In the genomic region with DNA sequence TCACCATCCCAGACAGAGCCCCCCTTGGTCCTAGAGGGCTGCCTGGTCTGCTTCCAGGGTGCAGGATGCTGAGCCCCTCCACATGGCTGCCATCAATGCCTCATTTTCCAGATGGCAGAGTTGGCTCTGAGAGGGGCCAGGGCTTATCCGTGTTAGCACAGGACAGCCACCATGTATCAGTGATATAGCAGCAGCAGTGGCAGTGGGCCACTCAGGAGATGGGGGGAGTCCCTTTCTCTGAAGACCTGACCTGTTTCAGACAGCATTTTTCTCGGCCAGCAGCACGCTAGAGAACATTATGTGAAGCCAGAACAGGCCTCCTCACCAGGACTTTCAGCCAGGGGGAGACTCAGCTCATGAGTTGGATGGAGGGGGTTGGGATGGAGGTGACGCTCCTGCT, we compare ENCODE assay signal across 31 cellular contexts. TPM values are rescaled to one million over a fixed set of nuclear protein-coding genes. Genes with fewer than 3 reads are reported as not detected.
"Had no signal": no experiment of that assay in that cellular context is flagged by ENCODE, and none has a peak within 500 bp of the region (broad histone marks: within the 10 kb centered on the region; RNA-seq: fewer than 3 reads in every experiment).

No MANE protein-coding gene starts in this region.

- H3K4me3 Mint-ChIP-seq: activated CD4-positive, alpha-beta memory T cell treated with anti-CD3 and anti-CD28 coated beads for 36 hours; activated CD4-positive, alpha-beta T cell treated with anti-CD3 and anti-CD28 coated beads, Interleukin-2, amount 10 ng/mL, durations not matched to agents 24 days and 14 days; activated T-cell treated with anti-CD3 and anti-CD28 coated beads, Interleukin-2, amount 50 U/mL, for 4 hours; activated T-helper 17 cell treated with anti-CD3 and anti-CD28 coated beads, Interleukin-2, amount 50 U/mL, for 72 hours; dendritic cell treated with granulocyte-macrophage colony-stimulating factor and Interleukin-4, amounts not matched to agents 40 ng/mL and 50 ng/mL, for 4 days; memory B cell; naive thymus-derived CD8-positive, alpha-beta T cell; stimulated activated effector memory CD8-positive, alpha-beta T cell treated with anti-CD3 and anti-CD28 coated beads, Interleukin-12 subunit alpha, Interleukin-12 subunit beta, amount 100 ng/mL, for 72 hours; stimulated activated naive CD8-positive, alpha-beta T cell treated with anti-CD3 and anti-CD28 coated beads, Interleukin-15, Interleukin-2, amounts not matched to agents 100 ng/mL and 50 ng/mL, for 24 hours; T-helper 17 cell had no signal

- ATAC-seq: activated naive CD4-positive, alpha-beta T cell treated with anti-CD3 and anti-CD28 coated beads, Interleukin-2, amount 50 U/mL, for 72 hours; activated T-cell treated with anti-CD3 and anti-CD28 coated beads, Interleukin-2, amount 50 U/mL, for 4 hours; activated T-helper 17 cell treated with anti-CD3 and anti-CD28 coated beads, Interleukin-2, amount 50 U/mL, for 72 hours; gastrocnemius medialis; left cardiac atrium; naive thymus-derived CD8-positive, alpha-beta T cell; right cardiac atrium; stimulated activated effector memory CD8-positive, alpha-beta T cell treated with anti-CD3 and anti-CD28 coated beads, Interleukin-12 subunit alpha, Interleukin-12 subunit beta, amount 100 ng/mL, for 72 hours; T-helper 17 cell had no signal

- H3K27ac Mint-ChIP-seq: activated CD4-positive, alpha-beta memory T cell treated with anti-CD3 and anti-CD28 coated beads for 36 hours; activated CD4-positive, alpha-beta T cell treated with anti-CD3 and anti-CD28 coated beads, Interleukin-2, amount 10 ng/mL, durations not matched to agents 24 days and 14 days; activated naive CD4-positive, alpha-beta T cell treated with anti-CD3 and anti-CD28 coated beads, Interleukin-2, amount 50 U/mL, for 72 hours; activated T-helper 17 cell treated with anti-CD3 and anti-CD28 coated beads, Interleukin-2, amount 50 U/mL, for 72 hours; dendritic cell treated with granulocyte-macrophage colony-stimulating factor and Interleukin-4, amounts not matched to agents 40 ng/mL and 50 ng/mL, for 4 days; memory B cell; naive thymus-derived CD8-positive, alpha-beta T cell; stimulated activated effector memory CD8-positive, alpha-beta T cell treated with anti-CD3 and anti-CD28 coated beads, Interleukin-12 subunit alpha, Interleukin-12 subunit beta, amount 100 ng/mL, for 72 hours; stimulated activated naive CD8-positive, alpha-beta T cell treated with anti-CD3 and anti-CD28 coated beads, Interleukin-15, Interleukin-2, amounts not matched to agents 100 ng/mL and 50 ng/mL, for 24 hours; T-helper 17 cell had no signal

- H3K36me3 ChIP-seq: breast epithelium, gastrocnemius medialis, thoracic aorta, uterus had no signal

- H3K9me3 ChIP-seq: breast epithelium, gastrocnemius medialis, thoracic aorta, uterus had no signal

- DNase-seq: activated CD4-positive, alpha-beta memory T cell treated with anti-CD3 and anti-CD28 coated beads for 36 hours; activated CD4-positive, alpha-beta T cell treated with anti-CD3 and anti-CD28 coated beads, Interleukin-2, amount 10 ng/mL, durations not matched to agents 24 days and 14 days; activated CD4-positive, CD25-positive, alpha-beta regulatory T cell treated with anti-CD3 and anti-CD28 coated beads, Interleukin-2, amount 50 U/mL, for 72 hours; activated naive CD4-positive, alpha-beta T cell; activated T-cell treated with anti-CD3 and anti-CD28 coated beads, Interleukin-2, amount 50 U/mL, for 4 hours; central memory CD4-positive, alpha-beta T cell; effector CD4-positive, alpha-beta T cell; gastrocnemius medialis; glutamatergic neuron; left cardiac atrium; midbrain; naive thymus-derived CD8-positive, alpha-beta T cell; right cardiac atrium; stimulated activated CD4-positive, alpha-beta T cell treated with anti-CD3 and anti-CD28 coated beads, Interleukin-2, amount 100 ng/mL, for 48 hours; T-helper 17 cell; T1000; trophoblast cell; uterus had no signal

- H3K36me3 Mint-ChIP-seq: activated CD4-positive, alpha-beta memory T cell treated with anti-CD3 and anti-CD28 coated beads for 36 hours; memory B cell; naive thymus-derived CD8-positive, alpha-beta T cell; stimulated activated effector memory CD8-positive, alpha-beta T cell treated with anti-CD3 and anti-CD28 coated beads, Interleukin-12 subunit alpha, Interleukin-12 subunit beta, amount 100 ng/mL, for 72 hours had no signal

- H3K4me3 ChIP-seq: breast epithelium, gastrocnemius medialis, thoracic aorta, uterus had no signal

- H3K9me3 Mint-ChIP-seq: activated CD4-positive, alpha-beta memory T cell treated with anti-CD3 and anti-CD28 coated beads for 36 hours; activated CD4-positive, alpha-beta T cell treated with anti-CD3 and anti-CD28 coated beads, Interleukin-2, amount 10 ng/mL, durations not matched to agents 24 days and 14 days; activated naive CD4-positive, alpha-beta T cell treated with anti-CD3 and anti-CD28 coated beads, Interleukin-2, amount 50 U/mL, for 72 hours; activated T-cell treated with anti-CD3 and anti-CD28 coated beads, Interleukin-2, amount 50 U/mL, for 4 hours; activated T-helper 17 cell treated with anti-CD3 and anti-CD28 coated beads, Interleukin-2, amount 50 U/mL, for 72 hours; dendritic cell treated with granulocyte-macrophage colony-stimulating factor and Interleukin-4, amounts not matched to agents 40 ng/mL and 50 ng/mL, for 4 days; memory B cell; naive thymus-derived CD8-positive, alpha-beta T cell; stimulated activated effector memory CD8-positive, alpha-beta T cell treated with anti-CD3 and anti-CD28 coated beads, Interleukin-12 subunit alpha, Interleukin-12 subunit beta, amount 100 ng/mL, for 72 hours; stimulated activated naive CD8-positive, alpha-beta T cell treated with anti-CD3 and anti-CD28 coated beads, Interleukin-15, Interleukin-2, amounts not matched to agents 100 ng/mL and 50 ng/mL, for 24 hours had no signal

- H3K4me1 Mint-ChIP-seq: activated CD4-positive, alpha-beta T cell treated with anti-CD3 and anti-CD28 coated beads, Interleukin-2, amount 10 ng/mL, durations not matched to agents 24 days and 14 days; activated T-helper 17 cell treated with anti-CD3 and anti-CD28 coated beads, Interleukin-2, amount 50 U/mL, for 72 hours; memory B cell had no signal

- H3K27ac ChIP-seq: breast epithelium, gastrocnemius medialis, thoracic aorta, uterus had no signal

RNA-seq across cellular contexts. Expression of a gene that starts 1.6 kb away (rescaled TPM):
- total RNA-seq: activated CD4-positive, alpha-beta memory T cell treated with anti-CD3 and anti-CD28 coated beads for 36 hours; activated CD4-positive, alpha-beta T cell treated with anti-CD3 and anti-CD28 coated beads, Interleukin-2, amount 10 ng/mL, durations not matched to agents 24 days and 14 days; activated naive CD4-positive, alpha-beta T cell treated with anti-CD3 and anti-CD28 coated beads, Interleukin-2, amount 50 U/mL, for 72 hours; activated T-cell treated with anti-CD3 and anti-CD28 coated beads, Interleukin-2, amount 50 U/mL, for 4 hours; activated T-helper 17 cell treated with anti-CD3 and anti-CD28 coated beads, Interleukin-2, amount 50 U/mL, for 72 hours; breast epithelium; epithelial cell of proximal tubule; left cardiac atrium; liver; naive thymus-derived CD8-positive, alpha-beta T cell; omental fat pad; pulmonary artery endothelial cell; right cardiac atrium; subcutaneous adipose tissue; T-helper 17 cell; thoracic aorta had no signal
- polyA plus RNA-seq: naive thymus-derived CD8-positive, alpha-beta T cell; right cardiac atrium had no signal
